15 cellular contexts compared by ENCODE assay signal in genomic region chr1:119676571-119677206, GRCh38. TPM values are rescaled to one million over a fixed set of nuclear protein-coding genes. Genes with fewer than 3 reads are reported as not detected.
DNase-seq lines count a peak whose midpoint lies in the region; ATAC-seq and TF ChIP-seq lines count a peak whose summit lies in the region.
"Had no signal": no experiment of that assay in that cellular context is flagged by ENCODE, and none has a peak within 500 bp of the region (broad histone marks: within the 10 kb centered on the region; RNA-seq: fewer than 3 reads in every experiment).

No MANE protein-coding gene starts in this region.

- intact Hi-C loops in body of pancreas (cut with DNase I): no loop called here

- no peaks in the 10 kb centered on the region for H3K27me3 Mint-ChIP-seq in type B pancreatic cell

- no peaks in the 10 kb centered on the region for H3K9me3 Mint-ChIP-seq in type B pancreatic cell

- TF ChIP-seq CTCF in body of pancreas (IDR thresholded peaks at IDR 0.05) (peak in 4 of 7 experiments; percentile 15 to 35 (median 24)), liver (IDR thresholded peaks at IDR 0.05; ENCODE audit: low read depth, low read length, missing input control) (peak; percentile 37), type B pancreatic cell (conservative IDR thresholded peaks at IDR 0.05) (peak; percentile 22)

- no peak overlapping the region for H3K4me3 Mint-ChIP-seq in type B pancreatic cell

- no peak overlapping the region for H3K27ac Mint-ChIP-seq in type B pancreatic cell

- peak overlapping the region in 1 of 2 donors; percentile 21 for H3K9ac ChIP-seq in liver (ENCODE audit: low read depth in 1 of 2, low read length in 2 of 2)

- H3K27me3 ChIP-seq in body of pancreas (no peaks in the 10 kb centered on the region), liver (ENCODE audit: control insufficient read depth in 4 of 4, insufficient read depth in 4 of 4, low read length in 3 of 4) (no peaks in the 10 kb centered on the region)

- H3K27ac ChIP-seq in body of pancreas (peak overlapping the region in 3 of 4 donors; percentile 63 to 83 (median 72)), liver (ENCODE audit: low read depth in 1 of 2, low read length in 2 of 2) (peak overlapping the region; percentile 73 to 78)
- H3K27ac ChIP-seq: skin epidermis had no signal

- ATAC-seq in body of pancreas (peak; percentile 65), HG02938 (IDR thresholded peaks at IDR 0.05; ENCODE audit: unreplicated experiment) (no peak)
- ATAC-seq: esophagus mucosa had no signal

- no peaks in the 10 kb centered on the region for H3K36me3 Mint-ChIP-seq in type B pancreatic cell

- peak; percentile 66 to 70 for TF ChIP-seq RAD21 in liver (IDR thresholded peaks at IDR 0.05)

- 73 to 84% methylated on average over 8 of the region's 8 CpGs for WGBS in body of pancreas, 2 donors
- WGBS in liver: 31% methylated on average over 8 of the region's 8 CpGs

- peak; percentile 7 for DNase-seq in NCI-H2196 (lab: John Stamatoyannopoulos, UW; ENCODE audit: unreplicated experiment)
- DNase-seq in NCI-H2196 treated with DMSO at 0.1 percent for 48 hours (lab: John Stamatoyannopoulos, UW; ENCODE audit: unreplicated experiment): no peak
- DNase-seq in body of pancreas: peak; percentile 19 to 43 (median 24)
- DNase-seq in type B pancreatic cell (ENCODE audit: extremely low spot score, unreplicated experiment): no peak
- no peak for DNase-seq in NCI-H510A (lab: John Stamatoyannopoulos, UW)
- no peak for DNase-seq in activated T-cell treated with anti-CD3 and anti-CD28 coated beads for 4 hours
- DNase-seq: 8988T; activated CD4-positive, alpha-beta T cell treated with anti-CD3 and anti-CD28 coated beads, Interleukin-2, amount 50 U/mL, for 4 hours; activated gamma-delta T cell treated with Interleukin-2 at 50 U/mL for 16 hours; NCI-H1694 treated with DMSO at 0.1 percent for 48 hours; T-helper 9 cell had no signal

- no peak for TF ChIP-seq POLR2A in body of pancreas (IDR thresholded peaks at IDR 0.05)

- H3K4me1 ChIP-seq in body of pancreas: peaks cover 27% of the 10 kb centered on the region
- peaks cover 0 to 24% (median 19%) of the 10 kb centered on the region in 4 donors for H3K4me1 ChIP-seq in liver (ENCODE audit: control insufficient read depth in 4 of 4, insufficient read depth in 4 of 4, low read length in 3 of 4)

- H3K36me3 ChIP-seq in body of pancreas (replicated peaks in 1 of 2; ENCODE audit: insufficient read depth in 1 of 2, low read depth in 2 of 2) (no peaks in the 10 kb centered on the region), liver (ENCODE audit: control insufficient read depth in 4 of 4, insufficient read depth in 3 of 4, low read depth in 1 of 4, low read length in 3 of 4) (no peaks in the 10 kb centered on the region)

- H3K4me1 Mint-ChIP-seq in type B pancreatic cell (ENCODE audit: unreplicated experiment): peaks cover 22% of the 10 kb centered on the region

- H3K9me3 ChIP-seq in body of pancreas (no peaks in the 10 kb centered on the region), liver (ENCODE audit: control insufficient read depth in 4 of 4, low read length in 3 of 4) (no peaks in the 10 kb centered on the region)

- no peak overlapping the region for H3K4me3 ChIP-seq in body of pancreas
- H3K4me3 ChIP-seq in liver (ENCODE audit: low read depth in 1 of 3, low read length in 3 of 3): no peak overlapping the region
- H3K4me3 ChIP-seq: skin epidermis had no signal

TF ChIP-seq in liver, 16 proteins besides CTCF, POLR2A, EP300 and RAD21:
- TF ChIP-seq JUND (IDR thresholded peaks at IDR 0.05) (peak; percentile 58 to 61), GABPA (IDR thresholded peaks at IDR 0.05 in 1 of 2, conservative IDR thresholded peaks at IDR 0.05 in 1 of 2) (no peak), NR2F2 (IDR thresholded peaks at IDR 0.05) (no peak), TAF1 (conservative IDR thresholded peaks at IDR 0.05) (no peak), HNF4G (IDR thresholded peaks at IDR 0.05) (peak; percentile 17), ATF3 (IDR thresholded peaks at IDR 0.05) (no peak), EGR1 (IDR thresholded peaks at IDR 0.05; ENCODE audit: low read depth in 2 of 2) (no peak), FOXA2 (IDR thresholded peaks at IDR 0.05) (peak; percentile 28), YY1 (IDR thresholded peaks at IDR 0.05) (peak; percentile 63), FOXA1 (IDR thresholded peaks at IDR 0.05) (no peak), RXRA (IDR thresholded peaks at IDR 0.05) (peak; percentile 49 to 57), HNF4A (conservative IDR thresholded peaks at IDR 0.05) (peak; percentile 69), SP1 (IDR thresholded peaks at IDR 0.05) (peak; percentile 76)
- TF ChIP-seq, protein P1, sequence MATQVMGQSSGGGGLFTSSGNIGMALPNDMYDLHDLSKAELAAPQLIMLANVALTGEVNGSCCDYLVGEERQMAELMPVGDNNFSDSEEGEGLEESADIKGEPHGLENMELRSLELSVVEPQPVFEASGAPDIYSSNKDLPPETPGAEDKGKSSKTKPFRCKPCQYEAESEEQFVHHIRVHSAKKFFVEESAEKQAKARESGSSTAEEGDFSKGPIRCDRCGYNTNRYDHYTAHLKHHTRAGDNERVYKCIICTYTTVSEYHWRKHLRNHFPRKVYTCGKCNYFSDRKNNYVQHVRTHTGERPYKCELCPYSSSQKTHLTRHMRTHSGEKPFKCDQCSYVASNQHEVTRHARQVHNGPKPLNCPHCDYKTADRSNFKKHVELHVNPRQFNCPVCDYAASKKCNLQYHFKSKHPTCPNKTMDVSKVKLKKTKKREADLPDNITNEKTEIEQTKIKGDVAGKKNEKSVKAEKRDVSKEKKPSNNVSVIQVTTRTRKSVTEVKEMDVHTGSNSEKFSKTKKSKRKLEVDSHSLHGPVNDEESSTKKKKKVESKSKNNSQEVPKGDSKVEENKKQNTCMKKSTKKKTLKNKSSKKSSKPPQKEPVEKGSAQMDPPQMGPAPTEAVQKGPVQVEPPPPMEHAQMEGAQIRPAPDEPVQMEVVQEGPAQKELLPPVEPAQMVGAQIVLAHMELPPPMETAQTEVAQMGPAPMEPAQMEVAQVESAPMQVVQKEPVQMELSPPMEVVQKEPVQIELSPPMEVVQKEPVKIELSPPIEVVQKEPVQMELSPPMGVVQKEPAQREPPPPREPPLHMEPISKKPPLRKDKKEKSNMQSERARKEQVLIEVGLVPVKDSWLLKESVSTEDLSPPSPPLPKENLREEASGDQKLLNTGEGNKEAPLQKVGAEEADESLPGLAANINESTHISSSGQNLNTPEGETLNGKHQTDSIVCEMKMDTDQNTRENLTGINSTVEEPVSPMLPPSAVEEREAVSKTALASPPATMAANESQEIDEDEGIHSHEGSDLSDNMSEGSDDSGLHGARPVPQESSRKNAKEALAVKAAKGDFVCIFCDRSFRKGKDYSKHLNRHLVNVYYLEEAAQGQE (IDR thresholded peaks at IDR 0.05): peak; percentile 51
- TF ChIP-seq, protein P2, sequence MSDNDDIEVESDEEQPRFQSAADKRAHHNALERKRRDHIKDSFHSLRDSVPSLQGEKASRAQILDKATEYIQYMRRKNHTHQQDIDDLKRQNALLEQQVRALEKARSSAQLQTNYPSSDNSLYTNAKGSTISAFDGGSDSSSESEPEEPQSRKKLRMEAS (IDR thresholded peaks at IDR 0.05): peak; percentile 18
- TF ChIP-seq, protein P3, sequence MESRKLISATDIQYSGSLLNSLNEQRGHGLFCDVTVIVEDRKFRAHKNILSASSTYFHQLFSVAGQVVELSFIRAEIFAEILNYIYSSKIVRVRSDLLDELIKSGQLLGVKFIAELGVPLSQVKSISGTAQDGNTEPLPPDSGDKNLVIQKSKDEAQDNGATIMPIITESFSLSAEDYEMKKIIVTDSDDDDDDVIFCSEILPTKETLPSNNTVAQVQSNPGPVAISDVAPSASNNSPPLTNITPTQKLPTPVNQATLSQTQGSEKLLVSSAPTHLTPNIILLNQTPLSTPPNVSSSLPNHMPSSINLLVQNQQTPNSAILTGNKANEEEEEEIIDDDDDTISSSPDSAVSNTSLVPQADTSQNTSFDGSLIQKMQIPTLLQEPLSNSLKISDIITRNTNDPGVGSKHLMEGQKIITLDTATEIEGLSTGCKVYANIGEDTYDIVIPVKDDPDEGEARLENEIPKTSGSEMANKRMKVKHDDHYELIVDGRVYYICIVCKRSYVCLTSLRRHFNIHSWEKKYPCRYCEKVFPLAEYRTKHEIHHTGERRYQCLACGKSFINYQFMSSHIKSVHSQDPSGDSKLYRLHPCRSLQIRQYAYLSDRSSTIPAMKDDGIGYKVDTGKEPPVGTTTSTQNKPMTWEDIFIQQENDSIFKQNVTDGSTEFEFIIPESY (IDR thresholded peaks at IDR 0.05): peak; percentile 21

RNA-seq across cellular contexts. Expression of gene ZNF697, which starts 28.6 kb away (rescaled TPM):
- total RNA-seq in body of pancreas (1 to 10 TPM; 4.9 to 8.6 TPM), liver (1 to 10 TPM; 4.4 to 4.5 TPM), type B pancreatic cell (ENCODE audit: low replicate concordance) (9.9 and 11.8 TPM in 2 replicates)
- 1 to 10 TPM in 1 of 2 donors, under 1 TPM in 1; 0.89 to 2.1 TPM for polyA plus RNA-seq in liver

RNA-seq across cellular contexts. Expression of gene PHGDH, which starts 35.0 kb away (rescaled TPM):
- total RNA-seq in body of pancreas (100 to 1,000 TPM in 1 of 2 donors, 10 to 100 TPM in 1; 75.5 to 101 TPM), liver (10 to 100 TPM; 48.0 to 59.7 TPM), type B pancreatic cell (ENCODE audit: low replicate concordance) (195 and 217 TPM in 2 replicates)
- polyA plus RNA-seq in liver: 100 to 1,000 TPM; 101 to 178 TPM

Comparison
In these comparisons a context has a peak if more than half of its experiments do, and no peak if none do; other contexts are left out.
1. DNase-seq: peak in NCI-H2196 (single experiment) and body of pancreas (4 of 4); none in NCI-H2196 treated with DMSO at 0.1 percent for 48 hours (single experiment), type B pancreatic cell (single experiment), NCI-H510A (single experiment) and activated T-cell treated with anti-CD3 and anti-CD28 coated beads for 4 hours (single experiment).
2. Peak in every context shown above with its lines, with median percentiles within 50 percentile points of each other: CTCF ChIP-seq.